1 cellular context compared by ENCODE assay signal in genomic region chr15:76333720-76334437, GRCh38.
A peak's percentile ranks its signal among the peaks of the same experiment; 100 is the strongest.
TF ChIP-seq lines count a peak whose summit lies in the region.

No MANE protein-coding gene starts in this region.

TF ChIP-seq in K562, 482 proteins besides CTCF, POLR2A, EP300 and RAD21 (continued from another document):
- TF ChIP-seq CHD7 (IDR thresholded peaks at IDR 0.05; ENCODE audit: low read depth, low read length): no peak
- TF ChIP-seq ETV6 (IDR thresholded peaks at IDR 0.05; ENCODE audit: borderline replicate concordance in 1 of 2, low read depth in 2 of 2, low read length in 1 of 2): no peak
- TF ChIP-seq ETV6 (CRISPR knock-in tag; IDR thresholded peaks at IDR 0.05; ENCODE audit: borderline replicate concordance): no peak
- no peak for TF ChIP-seq MECOM (CRISPR knock-in tag; IDR thresholded peaks at IDR 0.05)
- TF ChIP-seq SIRT6 (IDR thresholded peaks at IDR 0.05; ENCODE audit: low read depth, low read length): no peak
- peak; percentile 51 for TF ChIP-seq SMC3 (conservative IDR thresholded peaks at IDR 0.05; ENCODE audit: insufficient read depth, low read depth, low read length)
- TF ChIP-seq CBX3 (IDR thresholded peaks at IDR 0.05; ENCODE audit: borderline replicate concordance in 1 of 2, low read length in 2 of 2): no peak
- no peak for TF ChIP-seq RNF2 (IDR thresholded peaks at IDR 0.05)
- TF ChIP-seq KLF13 (tag; IDR thresholded peaks at IDR 0.05; ENCODE audit: borderline replicate concordance, low read depth): no peak
- TF ChIP-seq, protein P1, sequence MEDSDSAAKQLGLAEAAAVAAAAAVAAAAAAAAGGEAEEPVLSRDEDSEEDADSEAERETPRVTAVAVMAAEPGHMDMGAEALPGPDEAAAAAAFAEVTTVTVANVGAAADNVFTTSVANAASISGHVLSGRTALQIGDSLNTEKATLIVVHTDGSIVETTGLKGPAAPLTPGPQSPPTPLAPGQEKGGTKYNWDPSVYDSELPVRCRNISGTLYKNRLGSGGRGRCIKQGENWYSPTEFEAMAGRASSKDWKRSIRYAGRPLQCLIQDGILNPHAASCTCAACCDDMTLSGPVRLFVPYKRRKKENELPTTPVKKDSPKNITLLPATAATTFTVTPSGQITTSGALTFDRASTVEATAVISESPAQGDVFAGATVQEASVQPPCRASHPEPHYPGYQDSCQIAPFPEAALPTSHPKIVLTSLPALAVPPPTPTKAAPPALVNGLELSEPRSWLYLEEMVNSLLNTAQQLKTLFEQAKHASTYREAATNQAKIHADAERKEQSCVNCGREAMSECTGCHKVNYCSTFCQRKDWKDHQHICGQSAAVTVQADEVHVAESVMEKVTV (CRISPR knock-in tag; IDR thresholded peaks at IDR 0.05): 0 out of 2 replicates have a peak, but pooled peaks have one; percentile 27
- 0 out of 2 replicates have a peak, but pooled peaks have one; percentile 23 for TF ChIP-seq CC2D1A (IDR thresholded peaks at IDR 0.05)
- no peak for TF ChIP-seq ZNF175 (CRISPR knock-in tag; IDR thresholded peaks at IDR 0.05; ENCODE audit: low read depth)
- no peak for TF ChIP-seq SRSF7 (optimal IDR thresholded peaks at IDR 0.05; ENCODE audit: low read depth, low read length)
- no peak for TF ChIP-seq RFX7 (CRISPR knock-in tag; IDR thresholded peaks at IDR 0.05)
- TF ChIP-seq CEBPB (tag; IDR thresholded peaks at IDR 0.05): no peak
- TF ChIP-seq ZNF766 (CRISPR knock-in tag; conservative IDR thresholded peaks at IDR 0.05): no peak
- peak in 1 of 2 experiments; percentile 51; a peak in 1 of 4 replicates for TF ChIP-seq MAZ (CRISPR knock-in tag; conservative IDR thresholded peaks at IDR 0.05 in 1 of 2, IDR thresholded peaks at IDR 0.05 in 1 of 2)
- TF ChIP-seq, protein P2, sequence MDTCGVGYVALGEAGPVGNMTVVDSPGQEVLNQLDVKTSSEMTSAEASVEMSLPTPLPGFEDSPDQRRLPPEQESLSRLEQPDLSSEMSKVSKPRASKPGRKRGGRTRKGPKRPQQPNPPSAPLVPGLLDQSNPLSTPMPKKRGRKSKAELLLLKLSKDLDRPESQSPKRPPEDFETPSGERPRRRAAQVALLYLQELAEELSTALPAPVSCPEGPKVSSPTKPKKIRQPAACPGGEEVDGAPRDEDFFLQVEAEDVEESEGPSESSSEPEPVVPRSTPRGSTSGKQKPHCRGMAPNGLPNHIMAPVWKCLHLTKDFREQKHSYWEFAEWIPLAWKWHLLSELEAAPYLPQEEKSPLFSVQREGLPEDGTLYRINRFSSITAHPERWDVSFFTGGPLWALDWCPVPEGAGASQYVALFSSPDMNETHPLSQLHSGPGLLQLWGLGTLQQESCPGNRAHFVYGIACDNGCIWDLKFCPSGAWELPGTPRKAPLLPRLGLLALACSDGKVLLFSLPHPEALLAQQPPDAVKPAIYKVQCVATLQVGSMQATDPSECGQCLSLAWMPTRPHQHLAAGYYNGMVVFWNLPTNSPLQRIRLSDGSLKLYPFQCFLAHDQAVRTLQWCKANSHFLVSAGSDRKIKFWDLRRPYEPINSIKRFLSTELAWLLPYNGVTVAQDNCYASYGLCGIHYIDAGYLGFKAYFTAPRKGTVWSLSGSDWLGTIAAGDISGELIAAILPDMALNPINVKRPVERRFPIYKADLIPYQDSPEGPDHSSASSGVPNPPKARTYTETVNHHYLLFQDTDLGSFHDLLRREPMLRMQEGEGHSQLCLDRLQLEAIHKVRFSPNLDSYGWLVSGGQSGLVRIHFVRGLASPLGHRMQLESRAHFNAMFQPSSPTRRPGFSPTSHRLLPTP (IDR thresholded peaks at IDR 0.05; ENCODE audit: borderline replicate concordance, extremely low read depth, insufficient read length): no peak
- TF ChIP-seq SOX6 (IDR thresholded peaks at IDR 0.05): no peak
- no peak for TF ChIP-seq ZFP1 (CRISPR knock-in tag; IDR thresholded peaks at IDR 0.05)
- TF ChIP-seq RUNX1 (IDR thresholded peaks at IDR 0.05; ENCODE audit: low read depth): no peak
- TF ChIP-seq ZNF644 (tag; IDR thresholded peaks at IDR 0.05; ENCODE audit: low read depth): no peak
- TF ChIP-seq ZNF384 (IDR thresholded peaks at IDR 0.05; ENCODE audit: low read depth, low read length): no peak
- no peak for TF ChIP-seq CTCFL (IDR thresholded peaks at IDR 0.05; ENCODE audit: borderline replicate concordance, insufficient read depth, low read depth, low read length, poor library complexity, severe bottlenecking)
- TF ChIP-seq ILF3 (IDR thresholded peaks at IDR 0.05; ENCODE audit: borderline replicate concordance): no peak
- TF ChIP-seq ZNF512 (tag; IDR thresholded peaks at IDR 0.05): no peak
- 0 out of 2 replicates have a peak, but pooled peaks have one; percentile 26 for TF ChIP-seq ZNF263 (CRISPR knock-in tag; IDR thresholded peaks at IDR 0.05; ENCODE audit: borderline replicate concordance)
- peak; percentile 76; the same call in 1 of the 2 replicates for TF ChIP-seq HDGF (IDR thresholded peaks at IDR 0.05)
- TF ChIP-seq, protein P3, sequence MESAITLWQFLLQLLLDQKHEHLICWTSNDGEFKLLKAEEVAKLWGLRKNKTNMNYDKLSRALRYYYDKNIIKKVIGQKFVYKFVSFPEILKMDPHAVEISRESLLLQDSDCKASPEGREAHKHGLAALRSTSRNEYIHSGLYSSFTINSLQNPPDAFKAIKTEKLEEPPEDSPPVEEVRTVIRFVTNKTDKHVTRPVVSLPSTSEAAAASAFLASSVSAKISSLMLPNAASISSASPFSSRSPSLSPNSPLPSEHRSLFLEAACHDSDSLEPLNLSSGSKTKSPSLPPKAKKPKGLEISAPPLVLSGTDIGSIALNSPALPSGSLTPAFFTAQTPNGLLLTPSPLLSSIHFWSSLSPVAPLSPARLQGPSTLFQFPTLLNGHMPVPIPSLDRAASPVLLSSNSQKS (CRISPR knock-in tag; IDR thresholded peaks at IDR 0.05): no peak
- TF ChIP-seq RB1 (IDR thresholded peaks at IDR 0.05; ENCODE audit: low read depth): peak; percentile 13; the same call in 1 of the 2 replicates
- TF ChIP-seq PATZ1 (CRISPR knock-in tag; IDR thresholded peaks at IDR 0.05; ENCODE audit: borderline replicate concordance): no peak
- TF ChIP-seq TCF3 (CRISPR knock-in tag; IDR thresholded peaks at IDR 0.05): no peak
- no peak for TF ChIP-seq ZKSCAN3 (CRISPR knock-in tag; IDR thresholded peaks at IDR 0.05)
TF ChIP-seq in K562: peak in this region for 11.
